Comparison of ENCODE assay signal across 8 cellular contexts in the genomic region with DNA sequence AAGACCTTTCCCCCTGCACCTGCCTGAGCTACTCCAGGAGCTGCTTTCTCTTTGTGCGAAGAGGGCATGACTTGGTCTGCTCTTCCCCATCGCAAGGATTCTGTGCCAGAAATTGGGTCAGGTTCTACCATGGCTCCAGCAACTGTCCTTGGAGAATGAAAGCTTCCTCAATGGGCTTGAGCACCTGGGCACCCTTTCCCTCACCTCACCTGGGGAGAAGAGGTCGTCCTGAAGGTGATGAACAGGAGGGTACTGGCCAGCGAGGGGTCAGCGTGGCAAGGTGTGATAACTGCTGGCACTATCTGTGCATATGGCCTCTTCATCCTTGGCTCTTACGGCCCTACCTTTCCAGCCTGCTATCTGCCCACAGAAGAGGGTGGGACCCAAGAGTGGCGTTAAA. TPM values are rescaled to one million over a fixed set of nuclear protein-coding genes. Genes with fewer than 3 reads are reported as not detected.
DNase-seq lines count a peak whose midpoint lies in the region; ATAC-seq and TF ChIP-seq lines count a peak whose summit lies in the region.

No MANE protein-coding gene starts in this region.

- peaks cover 70% of the 10 kb centered on the region for H3K4me1 Mint-ChIP-seq in stimulated activated naive CD8-positive, alpha-beta T cell treated with anti-CD3 and anti-CD28 coated beads, Interleukin-15, Interleukin-2, amounts not matched to agents 100 ng/mL and 50 ng/mL, for 24 hours (ENCODE audit: low read depth)
- peaks cover 45 to 56% of the 10 kb centered on the region in 2 donors for H3K4me1 Mint-ChIP-seq in natural killer cell

- no peaks in the 10 kb centered on the region for H3K27me3 Mint-ChIP-seq in stimulated activated naive CD8-positive, alpha-beta T cell treated with anti-CD3 and anti-CD28 coated beads, Interleukin-15, Interleukin-2, amounts not matched to agents 100 ng/mL and 50 ng/mL, for 24 hours
- H3K27me3 Mint-ChIP-seq in natural killer cell (ENCODE audit: low read depth in 2 of 2): no peaks in the 10 kb centered on the region

- peaks cover 63% of the 10 kb centered on the region for H3K36me3 Mint-ChIP-seq in stimulated activated naive CD8-positive, alpha-beta T cell treated with anti-CD3 and anti-CD28 coated beads, Interleukin-15, Interleukin-2, amounts not matched to agents 100 ng/mL and 50 ng/mL, for 24 hours (ENCODE audit: low read depth)
- H3K36me3 Mint-ChIP-seq in natural killer cell: peaks cover 6% of the 10 kb centered on the region

- peak overlapping the region; percentile 60 for H3K27ac ChIP-seq in caudate nucleus (ENCODE audit: low read depth, low read length)

- no peaks in the 10 kb centered on the region for H3K9me3 Mint-ChIP-seq in stimulated activated naive CD8-positive, alpha-beta T cell treated with anti-CD3 and anti-CD28 coated beads, Interleukin-15, Interleukin-2, amounts not matched to agents 100 ng/mL and 50 ng/mL, for 24 hours
- H3K9me3 Mint-ChIP-seq in natural killer cell: no peaks in the 10 kb centered on the region

- H3K4me3 Mint-ChIP-seq in stimulated activated naive CD8-positive, alpha-beta T cell treated with anti-CD3 and anti-CD28 coated beads, Interleukin-15, Interleukin-2, amounts not matched to agents 100 ng/mL and 50 ng/mL, for 24 hours: peak overlapping the region; percentile 62
- H3K4me3 Mint-ChIP-seq in natural killer cell: peak overlapping the region; percentile 67

- ATAC-seq in stimulated activated naive CD8-positive, alpha-beta T cell treated with anti-CD3 and anti-CD28 coated beads, Interleukin-15, Interleukin-2, amounts not matched to agents 100 U/mL and 50 U/mL, for 24 hours: no peak
- ATAC-seq in natural killer cell (no peak), HG02970 (IDR thresholded peaks at IDR 0.05; ENCODE audit: low FRiP score, unreplicated experiment) (no peak), HG03108 (IDR thresholded peaks at IDR 0.05; ENCODE audit: unreplicated experiment) (no peak)

- TF ChIP-seq CTCF in natural killer cell (IDR thresholded peaks at IDR 0.05): no peak

- intact Hi-C loops in natural killer cell (cut with micrococcal nuclease): loop anchor here (2.0 kb wide), 2 partner anchors 293 to 773 kb away; partner anchors contain the start of gene MAPKAPK3

- DNase-seq in stimulated activated naive CD8-positive, alpha-beta T cell treated with anti-CD3 and anti-CD28 coated beads, Interleukin-15, Interleukin-2, amounts not matched to agents 100 U/mL and 50 U/mL, for 24 hours: no peak
- DNase-seq in caudate nucleus (lab: John Stamatoyannopoulos, UW): no peak
- no peak for DNase-seq in natural killer cell
- DNase-seq in GF-D8 (lab: John Stamatoyannopoulos, UW): no peak
- DNase-seq in effector CD8-positive, alpha-beta T cell (lab: John Stamatoyannopoulos, UW): no peak

- no peak overlapping the region for H3K27ac Mint-ChIP-seq in stimulated activated naive CD8-positive, alpha-beta T cell treated with anti-CD3 and anti-CD28 coated beads, Interleukin-15, Interleukin-2, amounts not matched to agents 100 ng/mL and 50 ng/mL, for 24 hours
- peak overlapping the region; percentile 79 to 81 for H3K27ac Mint-ChIP-seq in natural killer cell

RNA-seq across cellular contexts. Expression of gene RBM15B, which starts 0.9 kb away (rescaled TPM):
- total RNA-seq in natural killer cell: 10 to 100 TPM; 23.7 to 29.0 (median 28.6) TPM

RNA-seq across cellular contexts. Expression of gene MANF, which starts 5.1 kb away (rescaled TPM):
- total RNA-seq in natural killer cell: 10 to 100 TPM; 51.7 to 58.6 (median 58.3) TPM
